In genomic region chr3:132352556-132353143, GRCh38 we compare ENCODE assay signal across 8 cellular contexts.
DNase-seq lines count a peak whose midpoint lies in the region; ATAC-seq lines count a peak whose summit lies in the region.

No MANE protein-coding gene starts in this region.

- peak; percentile 37 for ATAC-seq in HG02763 (IDR thresholded peaks at IDR 0.05; ENCODE audit: unreplicated experiment)
- no peak for ATAC-seq in HG03095 (IDR thresholded peaks at IDR 0.05; ENCODE audit: unreplicated experiment)

- DNase-seq in GM04503 (ENCODE audit: low read depth) (peak; percentile 11), NCI-H187 treated with DMSO at 0.1 percent for 48 hours (lab: John Stamatoyannopoulos, UW) (peak; percentile 35), T-helper 9 cell (peak; percentile 54), astrocyte of the hippocampus (ENCODE audit: low read depth, low spot score) (peak; percentile 79), iPS DF 4.7 (ENCODE audit: extremely low read depth, low spot score) (peak; percentile 38)
- peak; percentile 76 for DNase-seq in stimulated activated CD4-positive, alpha-beta T cell treated with anti-CD3 and anti-CD28 coated beads, Interleukin-15, amount 100 ng/mL, for 24 hours

Comparison
In these comparisons a context has a peak if more than half of its experiments do, and no peak if none do; other contexts are left out.
1. DNase-seq: peak in every context shown above with its lines; median percentile 79 in astrocyte of the hippocampus; 76 in stimulated activated CD4-positive, alpha-beta T cell treated with anti-CD3 and anti-CD28 coated beads, Interleukin-15, amount 100 ng/mL, for 24 hours; 54 in T-helper 9 cell; 38 in iPS DF 4.7; 35 in NCI-H187 treated with DMSO at 0.1 percent for 48 hours; 11 in GM04503.